ENCODE assay signal across 9 cellular contexts in genomic region chr1:13265124-13265523, GRCh38. TPM values are rescaled to one million over a fixed set of nuclear protein-coding genes. Genes with fewer than 3 reads are reported as not detected.
"Had no signal": no experiment of that assay in that cellular context is flagged by ENCODE, and none has a peak within 500 bp of the region (broad histone marks: within the 10 kb centered on the region; RNA-seq: fewer than 3 reads in every experiment).

No MANE protein-coding gene starts in this region.

RNA-seq across cellular contexts. Expression of gene PRAMEF5, which starts 11.1 kb away (rescaled TPM):
- total RNA-seq: activated CD4-positive, alpha-beta T cell treated with anti-CD3 and anti-CD28 coated beads, Interleukin-2, amount 10 ng/mL, durations not matched to agents 24 days and 14 days; activated CD8-positive, alpha-beta T cell treated with anti-CD3 and anti-CD28 coated beads, Interleukin-2, amount 10 ng/mL, durations not matched to agents 7 days and 5 days; activated naive CD8-positive, alpha-beta T cell treated with anti-CD3 and anti-CD28 coated beads, Interleukin-2, amount 10 ng/mL, durations not matched to agents 7 days and 5 days; activated T-helper 2 cell treated with anti-CD3 and anti-CD28 coated beads, Interferon-gamma antibody, Interleukin-2, Interleukin-4, amounts not matched to agents 10 μg/mL and 5 μg/mL and 100 μg/mL, durations not matched to agents 14 hours and 24 hours and 36 hours; ascending aorta; cardiac muscle cell; MCF 10A; SJCRH30 had no signal
- polyA plus RNA-seq: adipose tissue, cardiac muscle cell had no signal

RNA-seq across cellular contexts. Expression of gene PRAMEF8, which starts 19.8 kb away (rescaled TPM):
- total RNA-seq: activated CD4-positive, alpha-beta T cell treated with anti-CD3 and anti-CD28 coated beads, Interleukin-2, amount 10 ng/mL, durations not matched to agents 24 days and 14 days; activated CD8-positive, alpha-beta T cell treated with anti-CD3 and anti-CD28 coated beads, Interleukin-2, amount 10 ng/mL, durations not matched to agents 7 days and 5 days; activated naive CD8-positive, alpha-beta T cell treated with anti-CD3 and anti-CD28 coated beads, Interleukin-2, amount 10 ng/mL, durations not matched to agents 7 days and 5 days; activated T-helper 2 cell treated with anti-CD3 and anti-CD28 coated beads, Interferon-gamma antibody, Interleukin-2, Interleukin-4, amounts not matched to agents 10 μg/mL and 5 μg/mL and 100 μg/mL, durations not matched to agents 14 hours and 24 hours and 36 hours; ascending aorta; cardiac muscle cell; MCF 10A; SJCRH30 had no signal
- polyA plus RNA-seq: adipose tissue, cardiac muscle cell had no signal

RNA-seq across cellular contexts. Expression of gene PRAMEF33, which starts 38.2 kb away (rescaled TPM):
- total RNA-seq: activated CD4-positive, alpha-beta T cell treated with anti-CD3 and anti-CD28 coated beads, Interleukin-2, amount 10 ng/mL, durations not matched to agents 24 days and 14 days; activated CD8-positive, alpha-beta T cell treated with anti-CD3 and anti-CD28 coated beads, Interleukin-2, amount 10 ng/mL, durations not matched to agents 7 days and 5 days; activated naive CD8-positive, alpha-beta T cell treated with anti-CD3 and anti-CD28 coated beads, Interleukin-2, amount 10 ng/mL, durations not matched to agents 7 days and 5 days; activated T-helper 2 cell treated with anti-CD3 and anti-CD28 coated beads, Interferon-gamma antibody, Interleukin-2, Interleukin-4, amounts not matched to agents 10 μg/mL and 5 μg/mL and 100 μg/mL, durations not matched to agents 14 hours and 24 hours and 36 hours; ascending aorta; cardiac muscle cell; MCF 10A; SJCRH30 had no signal
- polyA plus RNA-seq: adipose tissue, cardiac muscle cell had no signal

RNA-seq across cellular contexts. Expression of gene PRAMEF18, which starts 39.2 kb away (rescaled TPM):
- total RNA-seq: activated CD4-positive, alpha-beta T cell treated with anti-CD3 and anti-CD28 coated beads, Interleukin-2, amount 10 ng/mL, durations not matched to agents 24 days and 14 days; activated CD8-positive, alpha-beta T cell treated with anti-CD3 and anti-CD28 coated beads, Interleukin-2, amount 10 ng/mL, durations not matched to agents 7 days and 5 days; activated naive CD8-positive, alpha-beta T cell treated with anti-CD3 and anti-CD28 coated beads, Interleukin-2, amount 10 ng/mL, durations not matched to agents 7 days and 5 days; activated T-helper 2 cell treated with anti-CD3 and anti-CD28 coated beads, Interferon-gamma antibody, Interleukin-2, Interleukin-4, amounts not matched to agents 10 μg/mL and 5 μg/mL and 100 μg/mL, durations not matched to agents 14 hours and 24 hours and 36 hours; ascending aorta; cardiac muscle cell; MCF 10A; SJCRH30 had no signal
- polyA plus RNA-seq: adipose tissue, cardiac muscle cell had no signal

RNA-seq across cellular contexts. Expression of gene PRAMEF15, which starts 50.3 kb away (rescaled TPM):
- total RNA-seq: activated CD4-positive, alpha-beta T cell treated with anti-CD3 and anti-CD28 coated beads, Interleukin-2, amount 10 ng/mL, durations not matched to agents 24 days and 14 days; activated CD8-positive, alpha-beta T cell treated with anti-CD3 and anti-CD28 coated beads, Interleukin-2, amount 10 ng/mL, durations not matched to agents 7 days and 5 days; activated naive CD8-positive, alpha-beta T cell treated with anti-CD3 and anti-CD28 coated beads, Interleukin-2, amount 10 ng/mL, durations not matched to agents 7 days and 5 days; activated T-helper 2 cell treated with anti-CD3 and anti-CD28 coated beads, Interferon-gamma antibody, Interleukin-2, Interleukin-4, amounts not matched to agents 10 μg/mL and 5 μg/mL and 100 μg/mL, durations not matched to agents 14 hours and 24 hours and 36 hours; ascending aorta; cardiac muscle cell; MCF 10A; SJCRH30 had no signal
- polyA plus RNA-seq: adipose tissue, cardiac muscle cell had no signal
